Comparison of ENCODE assay signal across 21 cellular contexts in the genomic region with DNA sequence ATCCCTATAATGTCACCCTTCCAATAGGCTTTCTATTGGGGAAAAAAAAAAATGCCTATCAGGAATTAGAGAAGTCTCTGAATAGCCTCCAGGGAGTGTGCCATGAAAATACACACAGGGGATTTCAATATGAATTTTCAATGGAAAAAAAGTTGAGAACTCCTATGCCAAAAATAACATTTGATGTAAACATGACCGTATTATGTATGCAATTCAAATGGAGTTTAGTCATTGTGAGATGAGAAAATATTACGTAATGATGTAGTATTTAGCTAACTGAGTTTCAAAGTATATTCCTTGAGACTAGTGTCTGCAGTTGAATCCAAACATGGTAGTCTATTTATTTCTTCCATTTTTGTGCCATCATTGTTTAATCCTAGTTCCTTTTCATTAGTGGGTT.
"Had no signal": no experiment of that assay in that cellular context is flagged by ENCODE, and none has a peak within 500 bp of the region (broad histone marks: within the 10 kb centered on the region; RNA-seq: fewer than 3 reads in every experiment).

No MANE protein-coding gene starts in this region.

- ATAC-seq: activated CD8-positive, alpha-beta T cell treated with anti-CD3 and anti-CD28 coated beads, Interleukin-2, amount 10 ng/mL, durations not matched to agents 7 days and 5 days; effector memory CD8-positive, alpha-beta T cell; left lung; mucosa of descending colon; stimulated activated naive CD8-positive, alpha-beta T cell treated with anti-CD3 and anti-CD28 coated beads, Interleukin-15, Interleukin-2, amounts not matched to agents 100 U/mL and 50 U/mL, for 24 hours; T-cell had no signal

- DNase-seq: activated CD4-positive, alpha-beta T cell treated with anti-CD3 and anti-CD28 coated beads, Interleukin-2, amount 10 ng/mL, durations not matched to agents 7 days and 5 days; activated CD4-positive, CD25-positive, alpha-beta regulatory T cell; activated CD8-positive, alpha-beta T cell treated with anti-CD3 and anti-CD28 coated beads, Interleukin-2, amount 10 ng/mL, durations not matched to agents 7 days and 5 days; activated naive CD4-positive, alpha-beta T cell treated with anti-CD3 and anti-CD28 coated beads for 36 hours; activated T-cell treated with anti-CD3 and anti-CD28 coated beads, Interleukin-2, amount 50 U/mL, for 24 hours; anterior cingulate cortex; brain microvascular endothelial cell; effector memory CD8-positive, alpha-beta T cell; left lung; mucosa of descending colon; naive B cell; stimulated activated CD4-positive, alpha-beta T cell treated with anti-CD3 and anti-CD28 coated beads, Interleukin-2, amount 100 ng/mL, for 24 hours; stimulated activated naive CD8-positive, alpha-beta T cell treated with anti-CD3 and anti-CD28 coated beads, Interleukin-15, Interleukin-2, amounts not matched to agents 100 U/mL and 50 U/mL, for 24 hours; substantia nigra; T-cell; tibial artery had no signal

- H3K27ac Mint-ChIP-seq: activated CD4-positive, alpha-beta T cell treated with anti-CD3 and anti-CD28 coated beads, Interleukin-2, amount 10 ng/mL, durations not matched to agents 7 days and 5 days; activated CD8-positive, alpha-beta T cell treated with anti-CD3 and anti-CD28 coated beads, Interleukin-2, amount 10 ng/mL, durations not matched to agents 7 days and 5 days; activated naive CD4-positive, alpha-beta T cell treated with anti-CD3 and anti-CD28 coated beads for 36 hours; activated T-cell treated with anti-CD3 and anti-CD28 coated beads, Interleukin-2, amount 50 U/mL, for 24 hours; dendritic cell treated with granulocyte-macrophage colony-stimulating factor and Interleukin-4, amounts not matched to agents 40 ng/mL and 50 ng/mL, for 4 days; effector memory CD8-positive, alpha-beta T cell; memory B cell; naive B cell; T-cell had no signal

- H3K9me3 Mint-ChIP-seq: activated CD4-positive, alpha-beta T cell treated with anti-CD3 and anti-CD28 coated beads, Interleukin-2, amount 10 ng/mL, durations not matched to agents 7 days and 5 days; activated naive CD4-positive, alpha-beta T cell treated with anti-CD3 and anti-CD28 coated beads for 36 hours; activated T-cell treated with anti-CD3 and anti-CD28 coated beads, Interleukin-2, amount 50 U/mL, for 24 hours; dendritic cell treated with granulocyte-macrophage colony-stimulating factor and Interleukin-4, amounts not matched to agents 40 ng/mL and 50 ng/mL, for 4 days; effector memory CD8-positive, alpha-beta T cell; memory B cell; naive B cell; neural crest cell; T-cell had no signal

- H3K4me3 Mint-ChIP-seq: activated CD4-positive, alpha-beta T cell treated with anti-CD3 and anti-CD28 coated beads, Interleukin-2, amount 10 ng/mL, durations not matched to agents 7 days and 5 days; activated CD8-positive, alpha-beta T cell treated with anti-CD3 and anti-CD28 coated beads, Interleukin-2, amount 10 ng/mL, durations not matched to agents 7 days and 5 days; activated naive CD4-positive, alpha-beta T cell treated with anti-CD3 and anti-CD28 coated beads for 36 hours; activated T-cell treated with anti-CD3 and anti-CD28 coated beads, Interleukin-2, amount 50 U/mL, for 24 hours; dendritic cell treated with granulocyte-macrophage colony-stimulating factor and Interleukin-4, amounts not matched to agents 40 ng/mL and 50 ng/mL, for 4 days; effector memory CD8-positive, alpha-beta T cell; memory B cell; naive B cell; neural crest cell; T-cell had no signal

- H3K27ac ChIP-seq: brain microvascular endothelial cell, hepatocyte, left lung, SK-N-MC, tibial artery had no signal

- H3K4me3 ChIP-seq: hepatocyte, left lung, mucosa of descending colon, SK-N-MC, tibial artery had no signal

- H3K4me1 Mint-ChIP-seq: activated CD4-positive, alpha-beta T cell treated with anti-CD3 and anti-CD28 coated beads, Interleukin-2, amount 10 ng/mL, durations not matched to agents 7 days and 5 days; memory B cell; naive B cell; T-cell had no signal

- H3K36me3 Mint-ChIP-seq: memory B cell, naive B cell, T-cell had no signal
